In genomic region chr1:205287076-205287475, GRCh38 we compare ENCODE assay signal across 1 cellular context.
TF ChIP-seq lines count a peak whose summit lies in the region.

No MANE protein-coding gene starts in this region.

TF ChIP-seq in GM23338, 12 proteins besides CTCF, POLR2A, EP300 and RAD21:
- TF ChIP-seq ZNF462 (CRISPR knock-in tag; IDR thresholded peaks at IDR 0.05) = no peak
- no peak for TF ChIP-seq EZH2 (IDR thresholded peaks at IDR 0.05; ENCODE audit: low read depth, unreplicated experiment)
- TF ChIP-seq REST (IDR thresholded peaks at IDR 0.05; ENCODE audit: unreplicated experiment) = no peak
- TF ChIP-seq POLR2AphosphoS5 (IDR thresholded peaks at IDR 0.05; ENCODE audit: low read depth) = no peak
- TF ChIP-seq ETS1 (IDR thresholded peaks at IDR 0.05) = no peak
- no peak for TF ChIP-seq NANOG (IDR thresholded peaks at IDR 0.05; ENCODE audit: borderline replicate concordance)
- TF ChIP-seq JUNB (IDR thresholded peaks at IDR 0.05; ENCODE audit: unreplicated experiment) = no peak
- no peak for TF ChIP-seq EZH2phosphoT487 (IDR thresholded peaks at IDR 0.05; ENCODE audit: unreplicated experiment)
- no peak for TF ChIP-seq ZNF114 (CRISPR knock-in tag; IDR thresholded peaks at IDR 0.05)
- TF ChIP-seq CREB1 (CRISPR knock-in tag; IDR thresholded peaks at IDR 0.05; ENCODE audit: low read depth) = no peak
- TF ChIP-seq ZNF331 (CRISPR knock-in tag; IDR thresholded peaks at IDR 0.05; ENCODE audit: low read depth) = no peak
- no peak for TF ChIP-seq STAT1 (IDR thresholded peaks at IDR 0.05; ENCODE audit: unreplicated experiment)
TF ChIP-seq in GM23338: peak in this region for 0.
